8 cellular contexts compared by ENCODE assay signal in genomic region chr10:29646238-29646902, GRCh38. TPM values are rescaled to one million over a fixed set of nuclear protein-coding genes. Genes with fewer than 3 reads are reported as not detected.
DNase-seq lines count a peak whose midpoint lies in the region; ATAC-seq and TF ChIP-seq lines count a peak whose summit lies in the region.

No MANE protein-coding gene starts in this region.

- no peaks in the 10 kb centered on the region for H3K36me3 ChIP-seq in heart right ventricle
- H3K36me3 ChIP-seq in testis (ENCODE audit: low read depth, missing control alignments) = no peaks in the 10 kb centered on the region

- H3K4me3 ChIP-seq in heart right ventricle = peak overlapping the region in 1 of 10 donors; percentile 18
- H3K4me3 ChIP-seq in testis = no peak overlapping the region

- intact Hi-C loops in heart right ventricle (cut with DNase I) (loop anchor here in 2 of 10 donors (5.0 to 10.0 kb wide), 3 partner anchors 46 to 208 kb away; no protein-coding TSS in a partner anchor), testis (cut with DNase I; ENCODE audit: low total_unique reads) (no loop called here)

- 47 to 52% methylated on average over 8 of the region's 8 CpGs for WGBS in heart right ventricle, 2 donors
- WGBS in testis, 2 donors = 34 to 35% methylated on average over 8 of the region's 8 CpGs

- no peak for TF ChIP-seq POLR2A in testis (IDR thresholded peaks at IDR 0.05)

- H3K4me1 ChIP-seq in heart right ventricle (peaks cover 6 to 67% (median 53%) of the 10 kb centered on the region in 9 donors), testis (peaks cover 58% of the 10 kb centered on the region)

- no peaks in the 10 kb centered on the region for H3K27me3 Mint-ChIP-seq in activated CD4-positive, alpha-beta T cell treated with anti-CD3 and anti-CD28 coated beads, Interleukin-2, amount 10 ng/mL, durations not matched to agents 7 days and 5 days

- H3K4me1 Mint-ChIP-seq in activated CD4-positive, alpha-beta T cell treated with anti-CD3 and anti-CD28 coated beads, Interleukin-2, amount 10 ng/mL, durations not matched to agents 7 days and 5 days = peaks cover 38% of the 10 kb centered on the region

- ATAC-seq in heart right ventricle (peak in 4 of 8 donors; percentile 8 to 41 (median 18)), GM21528 (IDR thresholded peaks at IDR 0.05; ENCODE audit: low FRiP score, unreplicated experiment) (no peak), HG02870 (IDR thresholded peaks at IDR 0.05; ENCODE audit: unreplicated experiment) (no peak)

- H3K27ac Mint-ChIP-seq in activated CD4-positive, alpha-beta T cell treated with anti-CD3 and anti-CD28 coated beads, Interleukin-2, amount 10 ng/mL, durations not matched to agents 7 days and 5 days = peak overlapping the region; percentile 43

- no peak overlapping the region for H3K4me3 Mint-ChIP-seq in activated CD4-positive, alpha-beta T cell treated with anti-CD3 and anti-CD28 coated beads, Interleukin-2, amount 10 ng/mL, durations not matched to agents 7 days and 5 days

- DNase-seq in stimulated activated CD4-positive, alpha-beta T cell treated with anti-CD3 and anti-CD28 coated beads, Interleukin-1b, Interleukin-23, amount 100 ng/mL, for 48 hours = peak; percentile 5
- no peak for DNase-seq in stimulated activated CD4-positive, alpha-beta T cell treated with anti-CD3 and anti-CD28 coated beads, Interleukin-12 subunit alpha, Interleukin-12 subunit beta, amount 100 ng/mL, for 4 hours
- DNase-seq in activated CD4-positive, alpha-beta T cell treated with anti-CD3 and anti-CD28 coated beads, Interleukin-2, amount 10 ng/mL, durations not matched to agents 7 days and 5 days = no peak
- DNase-seq in heart right ventricle = no peak
- DNase-seq in testis = no peak
- DNase-seq in GF-D8 (lab: John Stamatoyannopoulos, UW) = no peak

- H3K9me3 ChIP-seq in heart right ventricle = no peaks in the 10 kb centered on the region
- no peaks in the 10 kb centered on the region for H3K9me3 ChIP-seq in testis

- peaks cover 5% of the 10 kb centered on the region for H3K36me3 Mint-ChIP-seq in activated CD4-positive, alpha-beta T cell treated with anti-CD3 and anti-CD28 coated beads, Interleukin-2, amount 10 ng/mL, durations not matched to agents 7 days and 5 days (ENCODE audit: low read depth)

- peak overlapping the region in 9 of 10 donors; percentile 16 to 72 (median 44) for H3K27ac ChIP-seq in heart right ventricle
- H3K27ac ChIP-seq in testis = peak overlapping the region; percentile 35 to 88

- POLR2A ChIA-PET in activated CD4-positive, alpha-beta T cell treated with anti-CD3 and anti-CD28 coated beads, Interleukin-2, amount 10 ng/mL, durations not matched to agents 7 days and 5 days (lab: Charles Lee) = interaction anchor here (0.5 kb wide), 1 partner anchor 14 kb away, joined by 4 read pairs; no protein-coding TSS in a partner anchor

- H3K27me3 ChIP-seq in heart right ventricle = no peaks in the 10 kb centered on the region
- no peaks in the 10 kb centered on the region for H3K27me3 ChIP-seq in testis

- TF ChIP-seq CTCF in heart right ventricle (IDR thresholded peaks at IDR 0.05) = no peak
- TF ChIP-seq CTCF in testis (IDR thresholded peaks at IDR 0.05) = no peak

- CTCF ChIA-PET in activated CD4-positive, alpha-beta T cell treated with anti-CD3 and anti-CD28 coated beads, Interleukin-2, amount 10 ng/mL, durations not matched to agents 7 days and 5 days (lab: Charles Lee) = interaction anchor here (0.8 kb wide), 1 partner anchor 90 kb away, joined by 3 read pairs; no protein-coding TSS in a partner anchor

- no peaks in the 10 kb centered on the region for H3K9me3 Mint-ChIP-seq in activated CD4-positive, alpha-beta T cell treated with anti-CD3 and anti-CD28 coated beads, Interleukin-2, amount 10 ng/mL, durations not matched to agents 7 days and 5 days

RNA-seq across cellular contexts. Expression of gene SVIL, which starts 11.6 kb away (rescaled TPM):
- total RNA-seq in activated CD4-positive, alpha-beta T cell treated with anti-CD3 and anti-CD28 coated beads, Interleukin-2, amount 10 ng/mL, durations not matched to agents 7 days and 5 days = 10 to 100 TPM; 22.6 to 26.8 TPM
- total RNA-seq in heart right ventricle (100 to 1,000 TPM; 287 to 655 (median 537) TPM), testis (10 to 100 TPM; 63.1 to 67.6 TPM)
- polyA plus RNA-seq in heart right ventricle (100 to 1,000 TPM in 1 of 2 donors, 10 to 100 TPM in 1; 38.6 to 115 TPM), testis (ENCODE audit: insufficient read depth, low read depth, low replicate concordance) (44.7 TPM)

Comparison
In these comparisons a context has a peak if more than half of its experiments do, and no peak if none do; other contexts are left out.
1. RNA of gene SVIL, which starts 11.6 kb away (total RNA-seq): 287 to 655 TPM in heart right ventricle; 63.1 to 67.6 TPM in testis and 22.6 to 26.8 TPM in activated CD4-positive, alpha-beta T cell treated with anti-CD3 and anti-CD28 coated beads, Interleukin-2, amount 10 ng/mL, durations not matched to agents 7 days and 5 days; every median in the first group is over 4 times any median in the second.